Comparison of ENCODE assay signal across 24 cellular contexts in genomic region chr2:124323321-124323720, GRCh38.
DNase-seq lines count a peak whose midpoint lies in the region; ATAC-seq and TF ChIP-seq lines count a peak whose summit lies in the region.
"Had no signal": no experiment of that assay in that cellular context is flagged by ENCODE, and none has a peak within 500 bp of the region (broad histone marks: within the 10 kb centered on the region; RNA-seq: fewer than 3 reads in every experiment).

No MANE protein-coding gene starts in this region.

- no peak for ATAC-seq in GM19397 (IDR thresholded peaks at IDR 0.05; ENCODE audit: unreplicated experiment)
- ATAC-seq in activated CD4-positive, CD25-positive, alpha-beta regulatory T cell treated with anti-CD3 and anti-CD28 coated beads, Interleukin-2, amount 50 U/mL, for 24 hours: no peak
- ATAC-seq: HCT116; naive thymus-derived CD8-positive, alpha-beta T cell; sciatic nerve had no signal

- DNase-seq in COLO829 (ENCODE audit: low spot score) (peak; percentile 8), HS-5 (ENCODE audit: low read depth) (peak; percentile 22), choroid plexus epithelial cell (ENCODE audit: low read depth) (peak; percentile 1), kidney glomerular epithelial cell (lab: John Stamatoyannopoulos, UW) (peak; percentile 3), HCEC 1CT (no peak), dorsolateral prefrontal cortex (no peak)
- DNase-seq: ACHN; activated CD8-positive, alpha-beta memory T cell treated with anti-CD3 and anti-CD28 coated beads, Interleukin-2, amount 50 U/mL, for 48 hours; cerebellar nuclear complex; effector CD4-positive, alpha-beta T cell; naive thymus-derived CD8-positive, alpha-beta T cell; NCI-H1105; NCI-H2081; NCI-H510A; stimulated activated CD8-positive, alpha-beta memory T cell treated with anti-CD3 and anti-CD28 coated beads, Interleukin-4, amount 100 ng/mL, for 48 hours; upper lobe of left lung; WERI-Rb-1 had no signal

- intact Hi-C loops in dorsolateral prefrontal cortex (cut with DNase I): no loop called here

- H3K27ac ChIP-seq in dorsolateral prefrontal cortex: no peak overlapping the region
- H3K27ac ChIP-seq: C4-2B, KMS-11, SK-N-MC, upper lobe of left lung, WERI-Rb-1 had no signal

- no peak overlapping the region for H3K4me3 ChIP-seq in choroid plexus epithelial cell (ENCODE audit: low read depth, low read length)
- H3K4me3 ChIP-seq in dorsolateral prefrontal cortex: no peak overlapping the region
- H3K4me3 ChIP-seq: SK-N-MC, upper lobe of left lung had no signal

- TF ChIP-seq CTCF in choroid plexus epithelial cell (conservative IDR thresholded peaks at IDR 0.05; ENCODE audit: low read depth, low read length) (no peak), dorsolateral prefrontal cortex (IDR thresholded peaks at IDR 0.05 in 54 of 56, conservative IDR thresholded peaks at IDR 0.05 in 2 of 56; ENCODE audit: low read depth in 1 of 56, partially characterized antibody in 56 of 56) (no peak)

- H3K27me3 ChIP-seq in dorsolateral prefrontal cortex: no peaks in the 10 kb centered on the region
- H3K27me3 ChIP-seq: upper lobe of left lung had no signal

Comparison
In these comparisons a context has a peak if more than half of its experiments do, and no peak if none do; other contexts are left out.
1. DNase-seq: peak in COLO829 (single experiment), HS-5 (single experiment), choroid plexus epithelial cell (single experiment) and kidney glomerular epithelial cell (single experiment); none in HCEC 1CT (single experiment) and dorsolateral prefrontal cortex (0 of 10).